In genomic region chr3:128727996-128728395, GRCh38 we compare ENCODE assay signal across 8 cellular contexts. TPM values are rescaled to one million over a fixed set of nuclear protein-coding genes. Genes with fewer than 3 reads are reported as not detected.
A peak's percentile ranks its signal among the peaks of the same experiment; 100 is the strongest.
DNase-seq lines count a peak whose midpoint lies in the region; ATAC-seq and TF ChIP-seq lines count a peak whose summit lies in the region.

No MANE protein-coding gene starts in this region.

- no peaks in the 10 kb centered on the region for H3K36me3 ChIP-seq in subcutaneous abdominal adipose tissue (ENCODE audit: control insufficient read depth in 5 of 5, insufficient read depth in 5 of 5, low read length in 5 of 5)

- no peak for ATAC-seq in activated B cell treated with CpG ODN at 0.5 μM for 24 hours (ENCODE audit: low read depth)

- POLR2A ChIA-PET in activated CD4-positive, alpha-beta T cell treated with anti-CD3 and anti-CD28 coated beads, Interleukin-2, amount 10 ng/mL, durations not matched to agents 7 days and 5 days (lab: Charles Lee), result no interaction called here
- POLR2A ChIA-PET in activated B cell treated with CpG ODN at 0.5 μM for 24 hours (lab: Charles Lee), result interaction anchor here (1.1 to 1.4 kb wide), 3 partner anchors 21 to 77 kb away, joined by 3 to 7 read pairs (median 4); partner anchors contain the start of gene RPN1

- H3K9ac ChIP-seq in subcutaneous abdominal adipose tissue (ENCODE audit: low read length in 5 of 5), result peak overlapping the region in 2 of 5 donors; percentile 89 to 99

- no peak for DNase-seq in activated CD4-positive, alpha-beta T cell treated with anti-CD3 and anti-CD28 coated beads, Interleukin-2, amount 10 ng/mL, durations not matched to agents 7 days and 5 days
- no peak for DNase-seq in activated CD4-positive, alpha-beta T cell treated with anti-CD3 and anti-CD28 coated beads, Interleukin-2, amount 50 U/mL, for 1 hour
- DNase-seq in activated B cell treated with CpG ODN at 0.5 μM for 24 hours (no peak), glutamatergic neuron (no peak), iPS-NIHi7 (ENCODE audit: extremely low spot score) (no peak), nucleus accumbens (lab: John Stamatoyannopoulos, UW) (no peak), OCI-M1 (lab: John Stamatoyannopoulos, UW) (no peak)

- TF ChIP-seq CTCF in activated B cell treated with CpG ODN at 0.5 μM for 24 hours (IDR thresholded peaks at IDR 0.05), result no peak
- TF ChIP-seq CTCF in glutamatergic neuron (IDR thresholded peaks at IDR 0.05; ENCODE audit: partially characterized antibody, unreplicated experiment), result no peak

- H3K36me3 Mint-ChIP-seq in activated CD4-positive, alpha-beta T cell treated with anti-CD3 and anti-CD28 coated beads, Interleukin-2, amount 10 ng/mL, durations not matched to agents 7 days and 5 days (ENCODE audit: low read depth), result peaks cover 30% of the 10 kb centered on the region
- H3K36me3 Mint-ChIP-seq in activated B cell treated with CpG ODN at 0.5 μM for 24 hours (ENCODE audit: low read depth) (peaks cover 27% of the 10 kb centered on the region), glutamatergic neuron (ENCODE audit: unreplicated experiment) (no peaks in the 10 kb centered on the region)

- H3K9me3 ChIP-seq in subcutaneous abdominal adipose tissue (ENCODE audit: control insufficient read depth in 5 of 5, low read length in 5 of 5), result no peaks in the 10 kb centered on the region

- H3K4me3 ChIP-seq in subcutaneous abdominal adipose tissue (ENCODE audit: low read depth in 1 of 5, low read length in 5 of 5), result peak overlapping the region; percentile 90 to 94 (median 93)

- H3K27ac ChIP-seq in subcutaneous abdominal adipose tissue (ENCODE audit: low read depth, low read length), result peak overlapping the region; percentile 99

- no peaks in the 10 kb centered on the region for H3K27me3 ChIP-seq in subcutaneous abdominal adipose tissue (ENCODE audit: control insufficient read depth in 5 of 5, insufficient read depth in 4 of 5, low read length in 5 of 5)

- no peaks in the 10 kb centered on the region for H3K9me3 Mint-ChIP-seq in activated CD4-positive, alpha-beta T cell treated with anti-CD3 and anti-CD28 coated beads, Interleukin-2, amount 10 ng/mL, durations not matched to agents 7 days and 5 days
- H3K9me3 Mint-ChIP-seq in activated B cell treated with CpG ODN at 0.5 μM for 24 hours (no peaks in the 10 kb centered on the region), glutamatergic neuron (ENCODE audit: unreplicated experiment) (peaks cover 13% of the 10 kb centered on the region)

- H3K27ac Mint-ChIP-seq in activated CD4-positive, alpha-beta T cell treated with anti-CD3 and anti-CD28 coated beads, Interleukin-2, amount 10 ng/mL, durations not matched to agents 7 days and 5 days, result peak overlapping the region; percentile 85
- no peak overlapping the region for H3K27ac Mint-ChIP-seq in activated B cell treated with CpG ODN at 0.5 μM for 24 hours
- H3K27ac Mint-ChIP-seq in glutamatergic neuron (ENCODE audit: unreplicated experiment), result peak overlapping the region; percentile 65

- peaks cover 1 to 66% (median 58%) of the 10 kb centered on the region in 5 donors for H3K4me1 ChIP-seq in subcutaneous abdominal adipose tissue (ENCODE audit: control insufficient read depth in 5 of 5, insufficient read depth in 5 of 5, low read length in 5 of 5)

- CTCF ChIA-PET in activated CD4-positive, alpha-beta T cell treated with anti-CD3 and anti-CD28 coated beads, Interleukin-2, amount 10 ng/mL, durations not matched to agents 7 days and 5 days (lab: Charles Lee), result interaction anchor here (0.6 to 1.5 kb wide), 5 partner anchors 9 to 458 kb away, joined by 3 to 4 read pairs (median 3); no protein-coding TSS in a partner anchor
- CTCF ChIA-PET in activated B cell treated with CpG ODN at 0.5 μM for 24 hours (lab: Charles Lee), result no interaction called here

- intact Hi-C loops in activated B cell treated with CpG ODN at 0.5 μM for 24 hours (cut with micrococcal nuclease), result loop anchor here (2.0 to 5.0 kb wide), 2 partner anchors 67 to 676 kb away; partner anchors contain the start of gene SEC61A1

- H3K4me1 Mint-ChIP-seq in activated CD4-positive, alpha-beta T cell treated with anti-CD3 and anti-CD28 coated beads, Interleukin-2, amount 10 ng/mL, durations not matched to agents 7 days and 5 days, result peaks cover 66% of the 10 kb centered on the region
- H3K4me1 Mint-ChIP-seq in activated B cell treated with CpG ODN at 0.5 μM for 24 hours (peaks cover 78% of the 10 kb centered on the region), glutamatergic neuron (ENCODE audit: low read depth, unreplicated experiment) (peaks cover 21% of the 10 kb centered on the region)

- H3K27me3 Mint-ChIP-seq in activated CD4-positive, alpha-beta T cell treated with anti-CD3 and anti-CD28 coated beads, Interleukin-2, amount 10 ng/mL, durations not matched to agents 7 days and 5 days, result no peaks in the 10 kb centered on the region
- H3K27me3 Mint-ChIP-seq in activated B cell treated with CpG ODN at 0.5 μM for 24 hours (no peaks in the 10 kb centered on the region), glutamatergic neuron (ENCODE audit: unreplicated experiment) (peaks cover 3% of the 10 kb centered on the region)

- peak overlapping the region; percentile 81 for H3K4me3 Mint-ChIP-seq in activated CD4-positive, alpha-beta T cell treated with anti-CD3 and anti-CD28 coated beads, Interleukin-2, amount 10 ng/mL, durations not matched to agents 7 days and 5 days
- H3K4me3 Mint-ChIP-seq in activated B cell treated with CpG ODN at 0.5 μM for 24 hours (peak overlapping the region; percentile 93), glutamatergic neuron (ENCODE audit: unreplicated experiment) (peak overlapping the region; percentile 95)

RNA-seq across cellular contexts. Expression of gene RAB7A, which starts 2.0 kb away (rescaled TPM):
- 100 to 1,000 TPM; 226 to 264 TPM for total RNA-seq in activated CD4-positive, alpha-beta T cell treated with anti-CD3 and anti-CD28 coated beads, Interleukin-2, amount 10 ng/mL, durations not matched to agents 7 days and 5 days
- total RNA-seq in activated B cell treated with CpG ODN at 0.5 μM for 24 hours, result 169 and 190 TPM in 2 replicates
- 298 TPM for total RNA-seq in glutamatergic neuron (ENCODE audit: unreplicated experiment)
